Comparison of ENCODE assay signal across 1 cellular context in genomic region chr4:174674305-174674840, GRCh38.
TF ChIP-seq lines count a peak whose summit lies in the region.

No MANE protein-coding gene starts in this region.

TF ChIP-seq in IMR-90, 13 proteins besides CTCF, POLR2A, EP300 and RAD21 (continued from another document):
- TF ChIP-seq RCOR1 (IDR thresholded peaks at IDR 0.05; ENCODE audit: insufficient replicate concordance, low read length) = no peak
- no peak for TF ChIP-seq FOS (IDR thresholded peaks at IDR 0.05; ENCODE audit: low read depth, low read length)
- TF ChIP-seq SMC3 (IDR thresholded peaks at IDR 0.05; ENCODE audit: low read depth, low read length) = no peak
- TF ChIP-seq USF2 (IDR thresholded peaks at IDR 0.05; ENCODE audit: low read depth, low read length) = no peak
- TF ChIP-seq MXI1 (IDR thresholded peaks at IDR 0.05; ENCODE audit: borderline replicate concordance, low read depth, low read length) = no peak
TF ChIP-seq in IMR-90: peak in this region for 0.
